8 cellular contexts compared by ENCODE assay signal in the genomic region with DNA sequence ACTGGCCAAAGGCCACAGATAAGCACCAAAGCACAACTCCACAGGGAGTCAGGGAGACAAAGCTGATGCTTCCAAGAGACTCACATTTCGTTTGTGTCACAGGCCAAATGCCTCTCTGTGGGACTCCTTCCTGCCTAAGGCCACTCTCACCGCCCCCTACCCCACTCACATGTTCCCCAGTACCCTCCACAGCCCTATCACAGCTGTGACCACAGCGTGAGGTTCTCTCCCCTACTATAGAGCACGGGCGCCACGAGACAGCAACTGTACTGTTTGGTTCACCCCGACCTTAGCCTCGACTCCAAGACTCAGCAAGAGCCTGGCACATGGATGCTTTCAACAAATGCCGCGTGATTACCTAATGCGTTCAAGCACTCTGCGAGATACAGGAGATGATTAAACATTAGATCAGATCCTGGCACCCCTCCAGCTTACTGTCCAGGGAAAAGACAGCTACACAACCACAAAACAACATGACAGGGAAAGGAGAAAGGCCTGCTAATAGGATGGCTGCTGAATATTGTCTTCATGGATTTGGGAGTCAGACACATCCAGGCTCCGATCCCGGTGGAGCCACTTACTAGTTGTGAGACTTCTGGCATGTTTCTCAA.
DNase-seq lines count a peak whose midpoint lies in the region; ATAC-seq and TF ChIP-seq lines count a peak whose summit lies in the region.

No MANE protein-coding gene starts in this region.

- no peak for TF ChIP-seq CTCF in osteoblast (IDR thresholded peaks at IDR 0.05; ENCODE audit: extremely low read depth, low read depth, low read length)

- ATAC-seq in GM21526 (IDR thresholded peaks at IDR 0.05; ENCODE audit: low FRiP score, unreplicated experiment) (no peak), GM19035 (IDR thresholded peaks at IDR 0.05; ENCODE audit: unreplicated experiment) (no peak)

- no peak overlapping the region for H3K4me3 ChIP-seq in osteoblast (ENCODE audit: insufficient read depth, low read length)

- peak overlapping the region; percentile 76 for H3K27ac ChIP-seq in osteoblast (ENCODE audit: low read depth, low read length)

- in situ Hi-C loops in G401 (cut with HindIII; ENCODE audit: low sequenced_read_pairs): no loop called here

- H3K79me2 ChIP-seq in osteoblast (ENCODE audit: insufficient read depth, low read length): no peaks in the 10 kb centered on the region

- H4K20me1 ChIP-seq in osteoblast (ENCODE audit: insufficient read depth, low read length): no peaks in the 10 kb centered on the region

- DNase-seq in G401 (ENCODE audit: low spot score): peak; percentile 89
- peak; percentile 93 for DNase-seq in NCI-H345 (lab: John Stamatoyannopoulos, UW)
- DNase-seq in ecto neural progenitor cell (ENCODE audit: low spot score): peak; percentile 51
- DNase-seq in osteoblast (ENCODE audit: insufficient read length, low spot score, missing footprints): peak; percentile 93
- no peak for DNase-seq in SIG-M5 treated with dmso at 0.1 percent for 504 hours (lab: John Stamatoyannopoulos, UW; ENCODE audit: unreplicated experiment)
- DNase-seq in epidermal melanocyte (ENCODE audit: insufficient read length, low spot score): no peak

- H3K9me3 ChIP-seq in osteoblast (ENCODE audit: low read depth, low read length): no peaks in the 10 kb centered on the region

- peak overlapping the region; percentile 21 for H2AFZ ChIP-seq in osteoblast (ENCODE audit: low read length)

- no peaks in the 10 kb centered on the region for H3K36me3 ChIP-seq in osteoblast (ENCODE audit: insufficient read depth, low read length)

- no peaks in the 10 kb centered on the region for H3K27me3 ChIP-seq in osteoblast (ENCODE audit: insufficient read depth, low read length)

- peaks cover 18% of the 10 kb centered on the region for H3K4me1 ChIP-seq in osteoblast (ENCODE audit: insufficient read depth, low read length)

- H3K4me2 ChIP-seq in osteoblast (ENCODE audit: insufficient read depth, low read length): peak overlapping the region; percentile 63

Comparison
In these comparisons a context has a peak if more than half of its experiments do, and no peak if none do; other contexts are left out.
1. DNase-seq: peak in G401 (single experiment), NCI-H345 (single experiment), ecto neural progenitor cell (single experiment) and osteoblast (single experiment); none in SIG-M5 treated with dmso at 0.1 percent for 504 hours (single experiment) and epidermal melanocyte (single experiment).